In the genomic region with DNA sequence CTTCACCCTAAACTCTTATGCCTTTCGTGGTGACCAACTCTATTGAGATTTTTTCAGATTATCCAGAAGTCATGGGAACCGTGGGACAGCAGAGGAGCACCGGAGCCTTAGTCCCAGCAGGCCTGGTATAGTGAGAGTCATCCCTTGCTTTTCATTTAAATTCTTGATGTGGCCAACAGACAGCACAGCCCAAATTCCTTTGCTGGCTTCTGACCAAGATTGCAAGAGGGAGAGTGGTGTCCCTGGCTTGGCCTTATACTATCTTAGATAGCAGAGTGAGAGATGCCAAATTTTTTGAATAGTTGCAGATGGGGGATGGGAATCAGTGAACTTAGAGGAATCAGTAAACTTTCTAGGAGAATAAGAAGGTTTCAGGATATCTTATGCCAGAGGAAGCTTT, we compare ENCODE assay signal across 10 cellular contexts. TPM values are rescaled to one million over a fixed set of nuclear protein-coding genes. Genes with fewer than 3 reads are reported as not detected.
DNase-seq lines count a peak whose midpoint lies in the region; ATAC-seq and TF ChIP-seq lines count a peak whose summit lies in the region.
"Had no signal": no experiment of that assay in that cellular context is flagged by ENCODE, and none has a peak within 500 bp of the region (broad histone marks: within the 10 kb centered on the region; RNA-seq: fewer than 3 reads in every experiment).

No MANE protein-coding gene starts in this region.

- H3K4me1 ChIP-seq in cardiac muscle cell (ENCODE audit: low read depth): peaks cover 14% of the 10 kb centered on the region

- intact Hi-C loops in posterior vena cava (cut with DNase I): loop anchor here in 1 of 2 donors (10.0 kb wide), 1 partner anchor 57 kb away; no protein-coding TSS in a partner anchor
- intact Hi-C loops in posterior cingulate gyrus (cut with DNase I): no loop called here

- peak; percentile 89 for DNase-seq in GM03348 (ENCODE audit: low spot score)
- DNase-seq in T1000 (lab: John Stamatoyannopoulos, UW): peak; percentile 4
- peak; percentile 76 to 97 for DNase-seq in cardiac muscle cell (ENCODE audit: low read depth in 1 of 2, low spot score in 1 of 2)
- peak; percentile 71 for DNase-seq in retinal pigment epithelial cell (ENCODE audit: low read depth)
- DNase-seq in posterior vena cava (ENCODE audit: low spot score): no peak
- no peak for DNase-seq in posterior cingulate gyrus
- DNase-seq: amygdala, T-helper 17 cell had no signal

- no peaks in the 10 kb centered on the region for H3K36me3 ChIP-seq in cardiac muscle cell

- H3K4me3 ChIP-seq in cardiac muscle cell (no peak overlapping the region), retinal pigment epithelial cell (ENCODE audit: low read length) (no peak overlapping the region)

- ATAC-seq in GM21381 (IDR thresholded peaks at IDR 0.05; ENCODE audit: unreplicated experiment) (no peak), GM19463 (IDR thresholded peaks at IDR 0.05; ENCODE audit: unreplicated experiment) (no peak)
- ATAC-seq: T-helper 17 cell had no signal

- H3K9me3 ChIP-seq in cardiac muscle cell (ENCODE audit: low read depth): no peaks in the 10 kb centered on the region

- no peaks in the 10 kb centered on the region for H3K27me3 ChIP-seq in cardiac muscle cell

- TF ChIP-seq CTCF in cardiac muscle cell (IDR thresholded peaks at IDR 0.05; ENCODE audit: low read depth, low read length) (no peak), retinal pigment epithelial cell (conservative IDR thresholded peaks at IDR 0.05; ENCODE audit: low read depth, low read length) (no peak)

- peak overlapping the region; percentile 84 for H3K27ac ChIP-seq in cardiac muscle cell

RNA-seq across cellular contexts. Expression of a gene that starts 7.8 kb away (rescaled TPM):
- total RNA-seq in cardiac muscle cell (0.98 and 2.1 TPM in 2 replicates), posterior vena cava (10 to 100 TPM in 1 of 2 donors, 1 to 10 TPM in 1; 7.0 to 10.5 TPM)
- polyA plus RNA-seq in cardiac muscle cell: 0.20 and 1.6 TPM in 2 replicates

Comparison
In these comparisons a context has a peak if more than half of its experiments do, and no peak if none do; other contexts are left out.
1. DNase-seq: peak in GM03348 (single experiment), T1000 (single experiment), cardiac muscle cell (2 of 2) and retinal pigment epithelial cell (single experiment); none in posterior vena cava (single experiment) and posterior cingulate gyrus (0 of 10).